In the genomic region with DNA sequence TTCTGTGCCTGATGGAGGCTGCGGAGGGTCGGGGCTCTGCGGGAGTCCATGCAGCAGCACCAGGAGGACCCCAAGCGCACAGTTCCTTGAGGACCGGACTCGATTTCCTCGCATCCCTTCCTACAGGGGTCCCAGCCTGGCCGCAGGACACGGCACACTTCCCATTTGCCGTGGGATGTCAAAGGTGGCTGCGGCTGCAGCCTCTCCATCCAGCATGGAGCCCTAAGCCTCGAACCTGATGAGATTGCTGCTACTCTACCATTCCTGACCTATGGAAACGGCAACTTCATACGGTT, we compare ENCODE assay signal across 22 cellular contexts. TPM values are rescaled to one million over a fixed set of nuclear protein-coding genes. Genes with fewer than 3 reads are reported as not detected.
"Had no signal": no experiment of that assay in that cellular context is flagged by ENCODE, and none has a peak within 500 bp of the region (broad histone marks: within the 10 kb centered on the region; RNA-seq: fewer than 3 reads in every experiment).

No MANE protein-coding gene starts in this region.

- H3K36me3 ChIP-seq: colonic mucosa, neutrophil, right lobe of liver, thyroid gland had no signal

- ATAC-seq: activated CD4-positive, CD25-positive, alpha-beta regulatory T cell treated with anti-CD3 and anti-CD28 coated beads, Interleukin-2, amount 50 U/mL, for 24 hours; left lobe of liver had no signal

- H3K27ac ChIP-seq: colonic mucosa, neutrophil, right lobe of liver, thyroid gland had no signal

- H3K27ac Mint-ChIP-seq: activated naive CD4-positive, alpha-beta T cell treated with anti-CD3 and anti-CD28 coated beads for 36 hours; activated T-cell treated with anti-CD3 and anti-CD28 coated beads, Interleukin-2, amount 50 U/mL, for 72 hours; stimulated activated naive B cell treated with anti-CD40 and anti-IgM and Interleukin-4, amounts not matched to agents 10 μg/mL and 1 μg/mL and 100 μg/mL, for 72 hours had no signal

- H3K27me3 ChIP-seq: breast epithelium, colonic mucosa, right lobe of liver, thyroid gland had no signal

- H3K4me3 ChIP-seq: colonic mucosa, lung, right lobe of liver, thyroid gland had no signal

- H3K4me1 ChIP-seq: colonic mucosa, right lobe of liver, thyroid gland had no signal

- DNase-seq: activated naive CD8-positive, alpha-beta T cell treated with anti-CD3 and anti-CD28 coated beads, Interleukin-2, amount 10 ng/mL, durations not matched to agents 7 days and 5 days; activated T-cell treated with anti-CD3 and anti-CD28 coated beads, Interleukin-2, amount 50 U/mL, for 72 hours; amniotic stem cell; colonic mucosa; endodermal cell; naive B cell; small intestine; stimulated activated CD4-positive, alpha-beta T cell treated with anti-CD3 and anti-CD28 coated beads, Interleukin-2, amount 100 ng/mL, for 24 hours; stimulated activated naive B cell treated with anti-CD40 and anti-IgM and Interleukin-4, amounts not matched to agents 10 μg/mL and 1 μg/mL and 100 μg/mL, for 72 hours; SW 1271 had no signal

- H3K4me1 Mint-ChIP-seq: endodermal cell had no signal

- H3K36me3 Mint-ChIP-seq: activated naive CD8-positive, alpha-beta T cell treated with anti-CD3 and anti-CD28 coated beads, Interleukin-2, amount 10 ng/mL, durations not matched to agents 7 days and 5 days had no signal

- H3K4me3 Mint-ChIP-seq: activated CD4-positive, alpha-beta memory T cell treated with anti-CD3 and anti-CD28 coated beads, Interleukin-2, amount 10 ng/mL, durations not matched to agents 7 days and 5 days; activated CD4-positive, alpha-beta T cell treated with anti-CD3 and anti-CD28 coated beads, Interleukin-2, amount 10 ng/mL, durations not matched to agents 24 days and 14 days; activated naive CD4-positive, alpha-beta T cell treated with anti-CD3 and anti-CD28 coated beads for 36 hours; activated T-cell treated with anti-CD3 and anti-CD28 coated beads, Interleukin-2, amount 50 U/mL, for 72 hours; endodermal cell; stimulated activated naive B cell treated with anti-CD40 and anti-IgM and Interleukin-4, amounts not matched to agents 10 μg/mL and 1 μg/mL and 100 μg/mL, for 72 hours had no signal

- H3K9me3 ChIP-seq: colonic mucosa, neutrophil, right lobe of liver, thyroid gland had no signal

- H3K27me3 Mint-ChIP-seq: activated CD4-positive, alpha-beta memory T cell treated with anti-CD3 and anti-CD28 coated beads, Interleukin-2, amount 10 ng/mL, durations not matched to agents 7 days and 5 days had no signal

RNA-seq across cellular contexts. Expression of a gene that starts 40.6 kb away (rescaled TPM):
- total RNA-seq: fibroblast of villous mesenchyme; T-helper 2 cell treated with Interferon-gamma antibody and Interleukin-4, amounts not matched to agents 100 ng/mL and 5 ng/mL, for 36 hours had no signal
